ENCODE assay signal across 32 cellular contexts in genomic region chr17:34206569-34206968, GRCh38.
"Had no signal": no experiment of that assay in that cellular context is flagged by ENCODE, and none has a peak within 500 bp of the region (broad histone marks: within the 10 kb centered on the region; RNA-seq: fewer than 3 reads in every experiment).

No MANE protein-coding gene starts in this region.

- H3K27me3 ChIP-seq: body of pancreas, colonic mucosa, dorsolateral prefrontal cortex, gastroesophageal sphincter, sigmoid colon, stomach, thyroid gland, upper lobe of right lung had no signal

- H3K9me3 Mint-ChIP-seq: immature natural killer cell; natural killer cell treated with Interleukin-12 subunit alpha and Interleukin-12 subunit beta and Interleukin-15 and Interleukin-18, amount 100 ng/mL, for 72 hours had no signal

- H3K4me3 ChIP-seq: body of pancreas, colonic mucosa, dorsolateral prefrontal cortex, gastroesophageal sphincter, lung, mucosa of descending colon, sigmoid colon, smooth muscle cell, stomach, thyroid gland, upper lobe of right lung had no signal

- H3K9me3 ChIP-seq: body of pancreas, colonic mucosa, mucosa of descending colon, thyroid gland, upper lobe of right lung had no signal

- H3K36me3 Mint-ChIP-seq: activated naive CD8-positive, alpha-beta T cell; immature natural killer cell; natural killer cell treated with Interleukin-12 subunit alpha and Interleukin-12 subunit beta and Interleukin-15 and Interleukin-18, amount 100 ng/mL, for 72 hours; stimulated activated naive B cell treated with anti-CD40 and anti-IgM and Interleukin-4, amounts not matched to agents 10 μg/mL and 1 μg/mL and 100 μg/mL, for 72 hours had no signal

- H3K27me3 Mint-ChIP-seq: activated naive CD8-positive, alpha-beta T cell had no signal

- H3K4me3 Mint-ChIP-seq: activated naive CD8-positive, alpha-beta T cell; immature natural killer cell; natural killer cell treated with Interleukin-12 subunit alpha and Interleukin-12 subunit beta and Interleukin-15 and Interleukin-18, amount 100 ng/mL, for 72 hours; stimulated activated naive B cell treated with anti-CD40 and anti-IgM and Interleukin-4, amounts not matched to agents 10 μg/mL and 1 μg/mL and 100 μg/mL, for 72 hours; T-helper 1 cell treated with Interleukin-12 subunit alpha and Interleukin-12 subunit beta and Interleukin-4 antibody, amounts not matched to agents 30 μg/mL and 1 μg/mL, for 36 hours had no signal

- H3K4me2 ChIP-seq: smooth muscle cell had no signal

- H3K36me3 ChIP-seq: colonic mucosa, gastroesophageal sphincter, sigmoid colon, stomach, thyroid gland, upper lobe of right lung, WERI-Rb-1 had no signal

- H3K4me1 Mint-ChIP-seq: immature natural killer cell had no signal

- H3K27ac Mint-ChIP-seq: activated naive CD8-positive, alpha-beta T cell; immature natural killer cell; natural killer cell treated with Interleukin-12 subunit alpha and Interleukin-12 subunit beta and Interleukin-15 and Interleukin-18, amount 100 ng/mL, for 72 hours; stimulated activated naive B cell treated with anti-CD40 and anti-IgM and Interleukin-4, amounts not matched to agents 10 μg/mL and 1 μg/mL and 100 μg/mL, for 72 hours; T-helper 1 cell treated with Interleukin-12 subunit alpha and Interleukin-12 subunit beta and Interleukin-4 antibody, amounts not matched to agents 30 μg/mL and 1 μg/mL, for 36 hours had no signal

- ATAC-seq: activated CD4-positive, CD25-positive, alpha-beta regulatory T cell treated with anti-CD3 and anti-CD28 coated beads, Interleukin-2, amount 50 U/mL, for 24 hours; body of pancreas; gastroesophageal sphincter; left lobe of liver; mucosa of descending colon; stimulated activated naive B cell treated with anti-CD40 and anti-IgM and Interleukin-4, amounts not matched to agents 10 μg/mL and 1 μg/mL and 100 μg/mL, for 72 hours; upper lobe of right lung had no signal

- H3K27ac ChIP-seq: body of pancreas, colonic mucosa, dorsolateral prefrontal cortex, gastroesophageal sphincter, sigmoid colon, stomach, thyroid gland, upper lobe of right lung, WERI-Rb-1 had no signal

- DNase-seq: activated CD4-positive, alpha-beta T cell treated with anti-CD3 and anti-CD28 coated beads for 48 hours; activated CD4-positive, alpha-beta T cell treated with anti-CD3 and anti-CD28 coated beads, Interleukin-2, amount 50 U/mL, for 48 hours; activated CD8-positive, alpha-beta memory T cell treated with anti-CD3 and anti-CD28 coated beads for 24 hours; activated effector memory CD4-positive, alpha-beta T cell treated with Interleukin-2 at 50 U/mL for 16 hours; activated naive CD4-positive, alpha-beta T cell treated with Interleukin-2 at 50 U/mL for 16 hours; anterior cingulate cortex; body of pancreas; cerebellar nuclear complex; colonic mucosa; dorsolateral prefrontal cortex; effector memory CD4-positive, alpha-beta T cell; hippocampal formation; immature natural killer cell; mesendoderm; mucosa of descending colon; sigmoid colon; stimulated activated CD4-positive, alpha-beta T cell treated with anti-CD3 and anti-CD28 coated beads, Interleukin-2, amount 100 ng/mL, for 24 hours; stimulated activated naive B cell treated with anti-CD40 and anti-IgM and Interleukin-4, amounts not matched to agents 10 μg/mL and 1 μg/mL and 100 μg/mL, for 72 hours; stomach; T-helper 9 cell; thyroid gland; upper lobe of right lung; WERI-Rb-1 had no signal

- H3K4me1 ChIP-seq: body of pancreas, colonic mucosa, stomach, thyroid gland, upper lobe of right lung had no signal

- FAIRE-seq: TTC549 had no signal
